ENCODE assay signal across 10 cellular contexts in the genomic region with DNA sequence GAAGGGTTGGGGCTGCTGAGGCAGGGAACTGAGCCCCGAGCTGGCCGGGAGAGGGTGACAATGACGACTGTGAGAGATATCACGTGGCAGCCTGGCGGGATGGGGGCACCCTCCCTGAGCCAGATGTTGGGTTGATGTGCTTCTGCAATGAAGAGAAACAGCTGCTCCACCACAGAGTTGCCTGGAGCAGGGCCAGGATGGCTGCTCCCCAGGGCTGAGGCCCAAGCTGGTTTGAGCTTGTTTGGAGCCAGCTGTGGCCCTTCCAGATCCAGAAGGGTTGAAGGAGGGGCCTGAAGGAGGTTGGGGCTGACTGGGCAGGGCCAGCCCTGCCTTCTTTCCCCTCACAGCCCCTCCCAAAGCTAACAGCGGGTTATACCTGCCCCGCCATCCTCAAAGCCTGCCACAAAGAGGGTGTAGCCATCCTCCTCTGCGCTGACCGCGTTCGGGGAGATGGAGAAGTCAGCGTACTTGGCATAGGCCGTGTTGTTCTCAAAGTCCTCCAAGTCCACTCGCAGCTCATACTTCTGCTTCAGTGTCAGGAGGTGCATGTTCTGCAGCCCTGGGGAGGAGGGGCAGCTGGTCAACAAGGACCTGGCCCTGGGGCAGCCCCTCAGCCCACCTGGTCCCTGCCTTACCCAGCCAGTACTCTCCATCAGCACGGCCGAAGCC. TPM values are rescaled to one million over a fixed set of nuclear protein-coding genes. Genes with fewer than 3 reads are reported as not detected.
DNase-seq lines count a peak whose midpoint lies in the region; ATAC-seq and TF ChIP-seq lines count a peak whose summit lies in the region.
"Had no signal": no experiment of that assay in that cellular context is flagged by ENCODE, and none has a peak within 500 bp of the region (broad histone marks: within the 10 kb centered on the region; RNA-seq: fewer than 3 reads in every experiment).

No MANE protein-coding gene starts in this region.

- H3K27me3 ChIP-seq in body of pancreas: no peaks in the 10 kb centered on the region
- H3K27me3 ChIP-seq in tibial artery: no peaks in the 10 kb centered on the region

- H3K4me3 ChIP-seq in body of pancreas (no peak overlapping the region), tibial artery (peak overlapping the region; percentile 44 to 45)

- H3K4me1 ChIP-seq in body of pancreas (no peaks in the 10 kb centered on the region), tibial artery (peaks cover 9 to 93% (median 83%) of the 10 kb centered on the region in 4 donors)

- intact Hi-C loops in body of pancreas (cut with DNase I) (no loop called here), tibial artery (cut with DNase I; ENCODE audit: low total_unique reads) (no loop called here)

- peak overlapping the region in 2 of 4 donors; percentile 16 to 39 for H3K27ac ChIP-seq in body of pancreas
- H3K27ac ChIP-seq in tibial artery: peak overlapping the region; percentile 97 to 98
- H3K27ac ChIP-seq: C4-2B had no signal

- DNase-seq in NCI-H1436 (lab: John Stamatoyannopoulos, UW): peak; percentile 29
- DNase-seq in NCI-H1436 treated with DMSO at 0.1 percent for 48 hours (lab: John Stamatoyannopoulos, UW): no peak
- peak in 3 of 4 donors; percentile 47 to 51 (median 51) for DNase-seq in body of pancreas
- peak; percentile 84 for DNase-seq in left kidney (ENCODE audit: low read depth, low spot score)
- DNase-seq in tibial artery: peak; percentile 94 to 99
- no peak for DNase-seq in DMS153 (lab: John Stamatoyannopoulos, UW)
- no peak for DNase-seq in NCI-H1048 (lab: John Stamatoyannopoulos, UW)
- DNase-seq in GM19240 (ENCODE audit: insufficient read length, low spot score): no peak

- no peaks in the 10 kb centered on the region for H3K9me3 ChIP-seq in body of pancreas
- no peaks in the 10 kb centered on the region for H3K9me3 ChIP-seq in tibial artery

- no peak for TF ChIP-seq CTCF in body of pancreas (IDR thresholded peaks at IDR 0.05)
- no peak for TF ChIP-seq CTCF in tibial artery (IDR thresholded peaks at IDR 0.05)

- TF ChIP-seq POLR2A in body of pancreas (IDR thresholded peaks at IDR 0.05): no peak

- H3K36me3 ChIP-seq in body of pancreas (replicated peaks in 1 of 2; ENCODE audit: insufficient read depth in 1 of 2, low read depth in 2 of 2) (peaks cover 0 to 13% of the 10 kb centered on the region in 2 donors), tibial artery (peaks cover 40 to 48% (median 46%) of the 10 kb centered on the region in 3 donors)

- ATAC-seq in body of pancreas: peak; percentile 16

- WGBS in body of pancreas, 2 donors: 73 to 93% methylated on average over 14 to 16 of the region's 16 CpGs

RNA-seq across cellular contexts. Expression of a gene that starts 2.1 kb away (rescaled TPM):
- total RNA-seq in body of pancreas: 10 to 100 TPM; 25.7 to 35.3 TPM
- total RNA-seq: SK-MEL-5 had no signal

RNA-seq across cellular contexts. Expression of a gene that starts 6.6 kb away (rescaled TPM):
- 10 to 100 TPM; 10.1 to 29.3 TPM for total RNA-seq in body of pancreas

RNA-seq across cellular contexts. Expression of a gene that starts 22.3 kb away (rescaled TPM):
- total RNA-seq in body of pancreas: 10 to 100 TPM; 10.4 to 53.4 TPM

RNA-seq across cellular contexts. Expression of a gene that starts 26.2 kb away (rescaled TPM):
- 1 to 10 TPM in 1 of 2 donors, under 1 TPM in 1; 0.52 to 5.9 TPM for total RNA-seq in body of pancreas
- total RNA-seq: SK-MEL-5 had no signal

Comparison
In these comparisons a context has a peak if more than half of its experiments do, and no peak if none do; other contexts are left out.
1. DNase-seq: peak in NCI-H1436 (single experiment), body of pancreas (3 of 4), left kidney (single experiment) and tibial artery (2 of 2); none in NCI-H1436 treated with DMSO at 0.1 percent for 48 hours (single experiment), DMS153 (single experiment), NCI-H1048 (single experiment) and GM19240 (single experiment).
2. H3K4me3 ChIP-seq: peak in tibial artery (2 of 2); none in body of pancreas (0 of 2).